Comparison of ENCODE assay signal across 8 cellular contexts in the genomic region with DNA sequence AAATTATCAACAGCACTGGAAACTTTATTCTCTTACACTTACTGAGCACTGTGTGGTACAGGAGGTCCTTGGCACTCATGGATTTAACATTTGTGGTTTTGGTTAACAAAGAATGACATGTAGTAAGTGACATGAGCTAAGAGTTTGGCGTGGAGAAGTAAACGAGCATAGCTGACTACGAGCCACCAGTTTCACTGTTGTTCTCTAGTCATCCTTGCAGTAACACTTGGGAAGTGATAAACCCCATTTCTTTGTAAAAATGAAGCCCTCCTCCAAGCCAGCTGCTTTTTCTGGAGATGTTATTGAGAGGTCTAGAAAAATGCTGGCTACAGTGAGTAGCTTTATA. TPM values are rescaled to one million over a fixed set of nuclear protein-coding genes. Genes with fewer than 3 reads are reported as not detected.
DNase-seq lines count a peak whose midpoint lies in the region; ATAC-seq and TF ChIP-seq lines count a peak whose summit lies in the region.

No MANE protein-coding gene starts in this region.

- no peaks in the 10 kb centered on the region for H3K27me3 Mint-ChIP-seq in HFFc6 (ENCODE audit: insufficient read depth)
- no peaks in the 10 kb centered on the region for H3K27me3 Mint-ChIP-seq in naive B cell

- DNase-seq in HFFc6 (peak; percentile 45), SW480 (ENCODE audit: low spot score) (peak; percentile 89), naive B cell (peak; percentile 17), HuH-7 (ENCODE audit: low spot score) (no peak), ACHN (no peak), ovary (no peak)

- peak overlapping the region; percentile 80 for H3K27ac Mint-ChIP-seq in HFFc6
- H3K27ac Mint-ChIP-seq in naive B cell = peak overlapping the region in 3 of 6 donors; percentile 81 to 98 (median 91)

- 29 to 37% (median 32%) methylated on average over 3 of the region's 3 CpGs for WGBS in ovary, 3 donors

- TF ChIP-seq CTCF in HFFc6 (IDR thresholded peaks at IDR 0.05) (no peak), ovary (IDR thresholded peaks at IDR 0.05) (no peak)

- H3K9me3 Mint-ChIP-seq in HFFc6 (no peaks in the 10 kb centered on the region), naive B cell (no peaks in the 10 kb centered on the region)

- no peak for TF ChIP-seq EP300 in ovary (IDR thresholded peaks at IDR 0.05)

- H3K9me3 ChIP-seq in ovary = no peaks in the 10 kb centered on the region

- no peak for TF ChIP-seq POLR2A in ovary (IDR thresholded peaks at IDR 0.05)

- in situ Hi-C loops in ACHN (cut with HindIII; ENCODE audit: low pct_ligation_motif_present, low pct_unique_long_range_greater_than_20kb, low sequenced_read_pairs) = no loop called here

- peak overlapping the region; percentile 62 for H3K4me3 Mint-ChIP-seq in HFFc6
- H3K4me3 Mint-ChIP-seq in naive B cell = peak overlapping the region in 3 of 8 donors; percentile 61 to 83 (median 80)

- H3K36me3 Mint-ChIP-seq in HFFc6 (ENCODE audit: low read depth) (no peaks in the 10 kb centered on the region), naive B cell (no peaks in the 10 kb centered on the region)

- no peak overlapping the region for H3K27ac ChIP-seq in ovary

- no peaks in the 10 kb centered on the region for H3K27me3 ChIP-seq in ovary

- intact Hi-C loops in ovary (cut with DNase I) = no loop called here

- no peaks in the 10 kb centered on the region for H3K4me1 ChIP-seq in ovary (ENCODE audit: insufficient read depth)

- H3K36me3 ChIP-seq in ovary = no peaks in the 10 kb centered on the region

- H3K4me1 Mint-ChIP-seq in HFFc6 (ENCODE audit: low read depth) (peaks cover 46% of the 10 kb centered on the region), naive B cell (peaks cover 25 to 33% (median 29%) of the 10 kb centered on the region in 3 donors)

- ATAC-seq in naive B cell (ENCODE audit: low read depth in 2 of 2) (peak; percentile 33 to 47), GM21367 (IDR thresholded peaks at IDR 0.05; ENCODE audit: unreplicated experiment) (no peak)

- H3K4me3 ChIP-seq in GM08714 (ENCODE audit: low read length) (peak overlapping the region; percentile 18; the same call in 1 of the 2 replicates), ovary (no peak overlapping the region)

RNA-seq across cellular contexts. Expression of gene QPCT, which starts 32.7 kb away (rescaled TPM):
- 1 to 10 TPM; 4.4 to 7.2 (median 5.4) TPM for total RNA-seq in HFFc6 (2021; fragmentation: NEBNext Ultra II Directional; extraction: Animal tissue kit (Norgen Biotek cat#: 25700))
- polyA plus RNA-seq in naive B cell (ENCODE audit: low read depth in 6 of 6) = 1 to 10 TPM in 3 of 6 donors, under 1 TPM in 3; 0.14 to 1.8 (median 1.1) TPM
- 1 to 10 TPM in 4 of 7 donors, under 1 TPM in 3; 0.35 to 3.3 (median 1.1) TPM for total RNA-seq in ovary
- polyA plus RNA-seq in ovary = 10 to 100 TPM in 1 of 2 donors, 1 to 10 TPM in 1; 1.5 to 17.7 TPM

RNA-seq across cellular contexts. Expression of gene PRKD3, which starts 52.5 kb away (rescaled TPM):
- 10 to 100 TPM; 19.9 to 33.7 (median 27.5) TPM for total RNA-seq in HFFc6 (2021; fragmentation: NEBNext Ultra II Directional; extraction: Animal tissue kit (Norgen Biotek cat#: 25700))
- 10 to 100 TPM; 47.1 to 65.5 (median 54.0) TPM for polyA plus RNA-seq in naive B cell (ENCODE audit: low read depth in 6 of 6)
- 10 to 100 TPM; 30.4 to 48.8 (median 43.7) TPM for total RNA-seq in ovary
- 10 to 100 TPM; 13.7 to 20.6 TPM for polyA plus RNA-seq in ovary

Comparison
In these comparisons a context has a peak if more than half of its experiments do, and no peak if none do; other contexts are left out.
1. DNase-seq: peak in HFFc6 (single experiment), SW480 (single experiment) and naive B cell (single experiment); none in HuH-7 (single experiment), ACHN (single experiment) and ovary (0 of 5).